Comparison of ENCODE assay signal across 1 cellular context in genomic region chr6:146915671-146916127, GRCh38.
TF ChIP-seq lines count a peak whose summit lies in the region.

No MANE protein-coding gene starts in this region.

TF ChIP-seq in K562, 482 proteins besides CTCF, POLR2A, EP300 and RAD21 (continued from another document and continues in another):
- TF ChIP-seq, protein P1, sequence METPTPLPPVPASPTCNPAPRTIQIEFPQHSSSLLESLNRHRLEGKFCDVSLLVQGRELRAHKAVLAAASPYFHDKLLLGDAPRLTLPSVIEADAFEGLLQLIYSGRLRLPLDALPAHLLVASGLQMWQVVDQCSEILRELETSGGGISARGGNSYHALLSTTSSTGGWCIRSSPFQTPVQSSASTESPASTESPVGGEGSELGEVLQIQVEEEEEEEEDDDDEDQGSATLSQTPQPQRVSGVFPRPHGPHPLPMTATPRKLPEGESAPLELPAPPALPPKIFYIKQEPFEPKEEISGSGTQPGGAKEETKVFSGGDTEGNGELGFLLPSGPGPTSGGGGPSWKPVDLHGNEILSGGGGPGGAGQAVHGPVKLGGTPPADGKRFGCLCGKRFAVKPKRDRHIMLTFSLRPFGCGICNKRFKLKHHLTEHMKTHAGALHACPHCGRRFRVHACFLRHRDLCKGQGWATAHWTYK (CRISPR knock-in tag; IDR thresholded peaks at IDR 0.05): peak; percentile 92
- TF ChIP-seq NFE2 (IDR thresholded peaks at IDR 0.05; ENCODE audit: low read depth) (no peak), ASH1L (IDR thresholded peaks at IDR 0.05; ENCODE audit: borderline replicate concordance, low read depth, partially characterized antibody) (no peak), LCOR (CRISPR knock-in tag; IDR thresholded peaks at IDR 0.05) (no peak), RUNX1 (IDR thresholded peaks at IDR 0.05; ENCODE audit: low read depth) (no peak), ZNF79 (CRISPR knock-in tag; IDR thresholded peaks at IDR 0.05; ENCODE audit: low read depth) (peak; percentile 77; the same call in 1 of the 2 replicates), ZNF644 (tag; IDR thresholded peaks at IDR 0.05; ENCODE audit: low read depth) (peak; percentile 67; the same call in 1 of the 2 replicates), ZNF764 (CRISPR knock-in tag; IDR thresholded peaks at IDR 0.05; ENCODE audit: low read depth) (no peak), ZNF584 (CRISPR knock-in tag; IDR thresholded peaks at IDR 0.05; ENCODE audit: low read depth) (peak; percentile 94), FIP1L1 (IDR thresholded peaks at IDR 0.05; ENCODE audit: low read depth, low read length, poor library complexity, severe bottlenecking) (no peak), ZBTB8A (IDR thresholded peaks at IDR 0.05; ENCODE audit: partially characterized antibody) (no peak), RFX1 (IDR thresholded peaks at IDR 0.05) (peak; percentile 23), ETV5 (CRISPR knock-in tag; IDR thresholded peaks at IDR 0.05; ENCODE audit: low read depth) (no peak), MBD2 (IDR thresholded peaks at IDR 0.05; ENCODE audit: borderline replicate concordance, low read depth) (no peak), ZNF696 (CRISPR knock-in tag; conservative IDR thresholded peaks at IDR 0.05) (no peak), ILF3 (IDR thresholded peaks at IDR 0.05; ENCODE audit: borderline replicate concordance) (no peak), TCFL5 (CRISPR knock-in tag; conservative IDR thresholded peaks at IDR 0.05) (peak; percentile 28; the same call in 1 of the 2 replicates), SMAD2 (IDR thresholded peaks at IDR 0.05; ENCODE audit: low read depth, low read length) (no peak), HES1 (IDR thresholded peaks at IDR 0.05; ENCODE audit: low read depth) (no peak), ELF1 (tag; IDR thresholded peaks at IDR 0.05) (no peak), PATZ1 (CRISPR knock-in tag; IDR thresholded peaks at IDR 0.05; ENCODE audit: borderline replicate concordance) (no peak), ZNF174 (CRISPR knock-in tag; IDR thresholded peaks at IDR 0.05) (no peak), SNRNP70 (optimal IDR thresholded peaks at IDR 0.05; ENCODE audit: low read depth, low read length) (no peak), KAT8 (IDR thresholded peaks at IDR 0.05; ENCODE audit: low read depth) (no peak), PHF20 (IDR thresholded peaks at IDR 0.05; ENCODE audit: partially characterized antibody) (no peak), ZZZ3 (IDR thresholded peaks at IDR 0.05) (no peak), PTRF (tag; IDR thresholded peaks at IDR 0.05) (peak; percentile 78), PYGO2 (tag; IDR thresholded peaks at IDR 0.05) (peak; percentile 50; the same call in 1 of the 2 replicates), HOXB6 (CRISPR knock-in tag; IDR thresholded peaks at IDR 0.05; ENCODE audit: borderline replicate concordance) (no peak), ARNT (IDR thresholded peaks at IDR 0.05) (no peak), CHD1 (IDR thresholded peaks at IDR 0.05; ENCODE audit: low read length) (no peak), RREB1 (CRISPR knock-in tag; IDR thresholded peaks at IDR 0.05) (peak; percentile 93), CEBPG (CRISPR knock-in tag; IDR thresholded peaks at IDR 0.05) (no peak), CEBPG (tag; conservative IDR thresholded peaks at IDR 0.05 in 1 of 2, IDR thresholded peaks at IDR 0.05 in 1 of 2) (0 out of 4 replicates have a peak, but pooled peaks of 1 of the 2 experiments have one; percentile 8), TBP (optimal IDR thresholded peaks at IDR 0.05; ENCODE audit: low read depth, low read length) (no peak), COPS2 (conservative IDR thresholded peaks at IDR 0.05) (no peak), BCOR (IDR thresholded peaks at IDR 0.05) (no peak), MYC (IDR thresholded peaks at IDR 0.05; ENCODE audit: low read depth, low read length) (0 out of 2 replicates have a peak, but pooled peaks have one; percentile 8), MYC (CRISPR knock-in tag; IDR thresholded peaks at IDR 0.05; ENCODE audit: borderline replicate concordance, low read depth) (no peak; the same call in 1 of the 2 replicates)
- TF ChIP-seq, protein P2, sequence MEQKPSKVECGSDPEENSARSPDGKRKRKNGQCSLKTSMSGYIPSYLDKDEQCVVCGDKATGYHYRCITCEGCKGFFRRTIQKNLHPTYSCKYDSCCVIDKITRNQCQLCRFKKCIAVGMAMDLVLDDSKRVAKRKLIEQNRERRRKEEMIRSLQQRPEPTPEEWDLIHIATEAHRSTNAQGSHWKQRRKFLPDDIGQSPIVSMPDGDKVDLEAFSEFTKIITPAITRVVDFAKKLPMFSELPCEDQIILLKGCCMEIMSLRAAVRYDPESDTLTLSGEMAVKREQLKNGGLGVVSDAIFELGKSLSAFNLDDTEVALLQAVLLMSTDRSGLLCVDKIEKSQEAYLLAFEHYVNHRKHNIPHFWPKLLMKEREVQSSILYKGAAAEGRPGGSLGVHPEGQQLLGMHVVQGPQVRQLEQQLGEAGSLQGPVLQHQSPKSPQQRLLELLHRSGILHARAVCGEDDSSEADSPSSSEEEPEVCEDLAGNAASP (IDR thresholded peaks at IDR 0.05): no peak
- TF ChIP-seq, protein P3, sequence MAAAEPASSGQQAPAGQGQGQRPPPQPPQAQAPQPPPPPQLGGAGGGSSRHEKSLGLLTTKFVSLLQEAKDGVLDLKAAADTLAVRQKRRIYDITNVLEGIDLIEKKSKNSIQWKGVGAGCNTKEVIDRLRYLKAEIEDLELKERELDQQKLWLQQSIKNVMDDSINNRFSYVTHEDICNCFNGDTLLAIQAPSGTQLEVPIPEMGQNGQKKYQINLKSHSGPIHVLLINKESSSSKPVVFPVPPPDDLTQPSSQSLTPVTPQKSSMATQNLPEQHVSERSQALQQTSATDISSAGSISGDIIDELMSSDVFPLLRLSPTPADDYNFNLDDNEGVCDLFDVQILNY (CRISPR knock-in tag; IDR thresholded peaks at IDR 0.05): no peak
- TF ChIP-seq, protein P4, sequence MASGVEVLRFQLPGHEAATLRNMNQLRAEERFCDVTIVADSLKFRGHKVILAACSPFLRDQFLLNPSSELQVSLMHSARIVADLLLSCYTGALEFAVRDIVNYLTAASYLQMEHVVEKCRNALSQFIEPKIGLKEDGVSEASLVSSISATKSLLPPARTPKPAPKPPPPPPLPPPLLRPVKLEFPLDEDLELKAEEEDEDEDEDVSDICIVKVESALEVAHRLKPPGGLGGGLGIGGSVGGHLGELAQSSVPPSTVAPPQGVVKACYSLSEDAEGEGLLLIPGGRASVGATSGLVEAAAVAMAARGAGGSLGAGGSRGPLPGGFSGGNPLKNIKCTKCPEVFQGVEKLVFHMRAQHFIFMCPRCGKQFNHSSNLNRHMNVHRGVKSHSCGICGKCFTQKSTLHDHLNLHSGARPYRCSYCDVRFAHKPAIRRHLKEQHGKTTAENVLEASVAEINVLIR (CRISPR knock-in tag; IDR thresholded peaks at IDR 0.05): peak; percentile 64
- TF ChIP-seq, protein P5, sequence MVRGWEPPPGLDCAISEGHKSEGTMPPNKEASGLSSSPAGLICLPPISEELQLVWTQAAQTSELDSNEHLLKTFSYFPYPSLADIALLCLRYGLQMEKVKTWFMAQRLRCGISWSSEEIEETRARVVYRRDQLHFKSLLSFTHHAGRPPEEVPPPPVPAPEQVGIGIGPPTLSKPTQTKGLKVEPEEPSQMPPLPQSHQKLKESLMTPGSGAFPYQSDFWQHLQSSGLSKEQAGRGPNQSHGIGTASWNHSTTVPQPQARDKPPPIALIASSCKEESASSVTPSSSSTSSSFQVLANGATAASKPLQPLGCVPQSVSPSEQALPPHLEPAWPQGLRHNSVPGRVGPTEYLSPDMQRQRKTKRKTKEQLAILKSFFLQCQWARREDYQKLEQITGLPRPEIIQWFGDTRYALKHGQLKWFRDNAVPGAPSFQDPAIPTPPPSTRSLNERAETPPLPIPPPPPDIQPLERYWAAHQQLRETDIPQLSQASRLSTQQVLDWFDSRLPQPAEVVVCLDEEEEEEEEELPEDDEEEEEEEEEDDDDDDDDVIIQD (CRISPR knock-in tag; IDR thresholded peaks at IDR 0.05): 0 out of 2 replicates have a peak, but pooled peaks have one; percentile 16
- TF ChIP-seq, protein P6, sequence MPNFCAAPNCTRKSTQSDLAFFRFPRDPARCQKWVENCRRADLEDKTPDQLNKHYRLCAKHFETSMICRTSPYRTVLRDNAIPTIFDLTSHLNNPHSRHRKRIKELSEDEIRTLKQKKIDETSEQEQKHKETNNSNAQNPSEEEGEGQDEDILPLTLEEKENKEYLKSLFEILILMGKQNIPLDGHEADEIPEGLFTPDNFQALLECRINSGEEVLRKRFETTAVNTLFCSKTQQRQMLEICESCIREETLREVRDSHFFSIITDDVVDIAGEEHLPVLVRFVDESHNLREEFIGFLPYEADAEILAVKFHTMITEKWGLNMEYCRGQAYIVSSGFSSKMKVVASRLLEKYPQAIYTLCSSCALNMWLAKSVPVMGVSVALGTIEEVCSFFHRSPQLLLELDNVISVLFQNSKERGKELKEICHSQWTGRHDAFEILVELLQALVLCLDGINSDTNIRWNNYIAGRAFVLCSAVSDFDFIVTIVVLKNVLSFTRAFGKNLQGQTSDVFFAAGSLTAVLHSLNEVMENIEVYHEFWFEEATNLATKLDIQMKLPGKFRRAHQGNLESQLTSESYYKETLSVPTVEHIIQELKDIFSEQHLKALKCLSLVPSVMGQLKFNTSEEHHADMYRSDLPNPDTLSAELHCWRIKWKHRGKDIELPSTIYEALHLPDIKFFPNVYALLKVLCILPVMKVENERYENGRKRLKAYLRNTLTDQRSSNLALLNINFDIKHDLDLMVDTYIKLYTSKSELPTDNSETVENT (CRISPR knock-in tag; IDR thresholded peaks at IDR 0.05): no peak
- TF ChIP-seq, protein P7, sequence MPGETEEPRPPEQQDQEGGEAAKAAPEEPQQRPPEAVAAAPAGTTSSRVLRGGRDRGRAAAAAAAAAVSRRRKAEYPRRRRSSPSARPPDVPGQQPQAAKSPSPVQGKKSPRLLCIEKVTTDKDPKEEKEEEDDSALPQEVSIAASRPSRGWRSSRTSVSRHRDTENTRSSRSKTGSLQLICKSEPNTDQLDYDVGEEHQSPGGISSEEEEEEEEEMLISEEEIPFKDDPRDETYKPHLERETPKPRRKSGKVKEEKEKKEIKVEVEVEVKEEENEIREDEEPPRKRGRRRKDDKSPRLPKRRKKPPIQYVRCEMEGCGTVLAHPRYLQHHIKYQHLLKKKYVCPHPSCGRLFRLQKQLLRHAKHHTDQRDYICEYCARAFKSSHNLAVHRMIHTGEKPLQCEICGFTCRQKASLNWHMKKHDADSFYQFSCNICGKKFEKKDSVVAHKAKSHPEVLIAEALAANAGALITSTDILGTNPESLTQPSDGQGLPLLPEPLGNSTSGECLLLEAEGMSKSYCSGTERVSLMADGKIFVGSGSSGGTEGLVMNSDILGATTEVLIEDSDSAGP (CRISPR knock-in tag; IDR thresholded peaks at IDR 0.05): no peak
